ENCODE assay signal across 27 cellular contexts in genomic region chr7:124937076-124937475, GRCh38.
"Had no signal": no experiment of that assay in that cellular context is flagged by ENCODE, and none has a peak within 500 bp of the region (broad histone marks: within the 10 kb centered on the region; RNA-seq: fewer than 3 reads in every experiment).

No MANE protein-coding gene starts in this region.

- H3K27ac Mint-ChIP-seq: dendritic cell treated with granulocyte-macrophage colony-stimulating factor and Interleukin-4, amounts not matched to agents 40 ng/mL and 50 ng/mL, for 4 days; effector memory CD8-positive, alpha-beta T cell; endodermal cell; immature natural killer cell; mesothelial cell of epicardium had no signal

- H3K9me3 ChIP-seq: colonic mucosa, esophagus squamous epithelium, gastrocnemius medialis, heart left ventricle, left lung, lower lobe of right lung, mucosa of descending colon had no signal

- H3K27me3 ChIP-seq: colonic mucosa, esophagus squamous epithelium, gastrocnemius medialis, heart left ventricle, hepatocyte, left lung had no signal

- H3K27ac ChIP-seq: colonic mucosa, esophagus squamous epithelium, gastrocnemius medialis, heart left ventricle, hepatocyte, left lung, lower lobe of right lung had no signal

- DNase-seq: colonic mucosa; cortex of kidney; effector CD8-positive, alpha-beta T cell; effector memory CD8-positive, alpha-beta T cell; endodermal cell; erythroblast; esophagus squamous epithelium; foreskin fibroblast; foreskin melanocyte; gastrocnemius medialis; heart left ventricle; hypothalamus; immature natural killer cell; islet precursor cell; kidney; kidney glomerular epithelial cell; left cardiac atrium; left lung; left ventricle myocardium superior; lower lobe of right lung; mesenchymal stem cell; mucosa of descending colon; naive B cell had no signal

- H2AFZ ChIP-seq: hepatocyte had no signal

- H3K4me1 ChIP-seq: colonic mucosa, esophagus squamous epithelium, gastrocnemius medialis, heart left ventricle, left lung, lower lobe of right lung had no signal

- H3K4me3 ChIP-seq: colonic mucosa, esophagus squamous epithelium, gastrocnemius medialis, heart left ventricle, hepatocyte, left lung, lower lobe of right lung, mucosa of descending colon had no signal

- H3K79me2 ChIP-seq: hepatocyte had no signal

- H3K27me3 Mint-ChIP-seq: effector memory CD8-positive, alpha-beta T cell had no signal

- H3K4me3 Mint-ChIP-seq: dendritic cell treated with granulocyte-macrophage colony-stimulating factor and Interleukin-4, amounts not matched to agents 40 ng/mL and 50 ng/mL, for 4 days; effector memory CD8-positive, alpha-beta T cell; endodermal cell; immature natural killer cell; mesothelial cell of epicardium; naive B cell had no signal

- H3K4me1 Mint-ChIP-seq: endodermal cell, immature natural killer cell, mesothelial cell of epicardium, naive B cell had no signal

- ATAC-seq: effector memory CD8-positive, alpha-beta T cell; esophagus mucosa; gastrocnemius medialis; heart left ventricle; left cardiac atrium; left lung; left ventricle myocardium superior; lower lobe of right lung; mucosa of descending colon had no signal

- H3K4me2 ChIP-seq: hepatocyte had no signal

- H3K36me3 ChIP-seq: colonic mucosa, esophagus squamous epithelium, gastrocnemius medialis, heart left ventricle, left lung, lower lobe of right lung had no signal

- H3K36me3 Mint-ChIP-seq: mesothelial cell of epicardium, naive B cell had no signal
